1 cellular context compared by ENCODE assay signal in genomic region chr2:69601179-69601612, GRCh38.
TF ChIP-seq lines count a peak whose summit lies in the region.

No MANE protein-coding gene starts in this region.

TF ChIP-seq in K562, 482 proteins besides CTCF, POLR2A, EP300 and RAD21 (continued from another document and continues in another):
- TF ChIP-seq RERE (CRISPR knock-in tag; IDR thresholded peaks at IDR 0.05; ENCODE audit: borderline replicate concordance) (no peak), ID3 (CRISPR knock-in tag; IDR thresholded peaks at IDR 0.05) (no peak), ID3 (tag; IDR thresholded peaks at IDR 0.05) (no peak), CREB1 (IDR thresholded peaks at IDR 0.05) (peak; percentile 36; the same call in 1 of the 2 replicates), CREB1 (CRISPR knock-in tag; IDR thresholded peaks at IDR 0.05) (peak; percentile 35; the same call in 1 of the 2 replicates), E2F6 (IDR thresholded peaks at IDR 0.05; ENCODE audit: borderline replicate concordance in 1 of 2, extremely low read depth in 1 of 2, insufficient read depth in 1 of 2, insufficient read length in 1 of 2, low read depth in 1 of 2, low read length in 1 of 2, poor library complexity in 1 of 2, severe bottlenecking in 1 of 2) (no peak), ZNF695 (CRISPR knock-in tag; IDR thresholded peaks at IDR 0.05) (no peak), ZNF696 (CRISPR knock-in tag; conservative IDR thresholded peaks at IDR 0.05) (no peak), ZNF253 (CRISPR knock-in tag; conservative IDR thresholded peaks at IDR 0.05) (no peak), HDAC6 (IDR thresholded peaks at IDR 0.05; ENCODE audit: low read depth, low read length) (no peak), U2AF1 (optimal IDR thresholded peaks at IDR 0.05; ENCODE audit: low read depth, low read length) (no peak), ZNF764 (CRISPR knock-in tag; IDR thresholded peaks at IDR 0.05; ENCODE audit: low read depth) (no peak), SMARCE1 (IDR thresholded peaks at IDR 0.05) (peak; percentile 98), GABPA (tag; conservative IDR thresholded peaks at IDR 0.05; ENCODE audit: low read depth) (no peak), ZC3H4 (CRISPR knock-in tag; IDR thresholded peaks at IDR 0.05; ENCODE audit: borderline replicate concordance) (no peak), ZNF707 (CRISPR knock-in tag; conservative IDR thresholded peaks at IDR 0.05) (no peak), ADNP (tag; IDR thresholded peaks at IDR 0.05) (peak; percentile 41; the same call in 1 of the 2 replicates), GABPB1 (CRISPR knock-in tag; IDR thresholded peaks at IDR 0.05) (no peak), HNRNPUL1 (IDR thresholded peaks at IDR 0.05; ENCODE audit: low read length) (no peak), PRPF4 (IDR thresholded peaks at IDR 0.05; ENCODE audit: insufficient read depth, low read depth, low read length, poor library complexity, severe bottlenecking) (no peak), YY1 (IDR thresholded peaks at IDR 0.05; ENCODE audit: borderline replicate concordance in 1 of 3, control insufficient read depth in 1 of 3, extremely low read depth in 1 of 3, insufficient read depth in 3 of 3, insufficient read length in 1 of 3, insufficient replicate concordance in 2 of 3, low read depth in 1 of 3, low read length in 2 of 3) (no peak), POU5F1 (IDR thresholded peaks at IDR 0.05; ENCODE audit: borderline replicate concordance, low read depth, low read length, partially characterized antibody) (no peak), THRAP3 (IDR thresholded peaks at IDR 0.05; ENCODE audit: borderline replicate concordance) (no peak), KAT2B (IDR thresholded peaks at IDR 0.05; ENCODE audit: low read depth, low read length) (no peak), EHMT2 (IDR thresholded peaks at IDR 0.05) (peak; percentile 84), SOX6 (IDR thresholded peaks at IDR 0.05) (peak; percentile 86), TCFL5 (CRISPR knock-in tag; conservative IDR thresholded peaks at IDR 0.05) (no peak), FOXJ3 (CRISPR knock-in tag; IDR thresholded peaks at IDR 0.05) (no peak), MYC (IDR thresholded peaks at IDR 0.05; ENCODE audit: low read depth, low read length) (peak; percentile 30; the same call in 1 of the 2 replicates), MYC (CRISPR knock-in tag; IDR thresholded peaks at IDR 0.05; ENCODE audit: borderline replicate concordance, low read depth) (no peak), ZFP36 (IDR thresholded peaks at IDR 0.05; ENCODE audit: low read depth, low read length, partially characterized antibody) (peak; percentile 38), XRCC5 (IDR thresholded peaks at IDR 0.05; ENCODE audit: low read depth, low read length) (no peak), PURB (CRISPR knock-in tag; IDR thresholded peaks at IDR 0.05; ENCODE audit: low read depth) (no peak), THRB (CRISPR knock-in tag; conservative IDR thresholded peaks at IDR 0.05) (no peak), ZNF280B (CRISPR knock-in tag; IDR thresholded peaks at IDR 0.05) (no peak), YBX1 (IDR thresholded peaks at IDR 0.05) (no peak), ZNF436 (CRISPR knock-in tag; IDR thresholded peaks at IDR 0.05) (no peak), RB1 (IDR thresholded peaks at IDR 0.05; ENCODE audit: low read depth) (no peak), MXI1 (IDR thresholded peaks at IDR 0.05; ENCODE audit: low read depth, low read length) (no peak), SAFB2 (IDR thresholded peaks at IDR 0.05; ENCODE audit: borderline replicate concordance, low read depth, low read length, severe bottlenecking) (no peak), ZNF134 (CRISPR knock-in tag; conservative IDR thresholded peaks at IDR 0.05) (no peak), CBFA2T2 (conservative IDR thresholded peaks at IDR 0.05) (peak; percentile 83), MXD1 (CRISPR knock-in tag; IDR thresholded peaks at IDR 0.05; ENCODE audit: borderline replicate concordance, poor library complexity, severe bottlenecking) (no peak), FOXP1 (CRISPR knock-in tag; IDR thresholded peaks at IDR 0.05) (no peak), SMARCC2 (IDR thresholded peaks at IDR 0.05; ENCODE audit: low read depth) (peak; percentile 98), NCOA6 (IDR thresholded peaks at IDR 0.05) (no peak), HOMEZ (CRISPR knock-in tag; IDR thresholded peaks at IDR 0.05) (no peak), CBX1 (IDR thresholded peaks at IDR 0.05; ENCODE audit: low read depth) (no peak), ZEB2 (IDR thresholded peaks at IDR 0.05) (peak; percentile 66), ELF2 (CRISPR knock-in tag; IDR thresholded peaks at IDR 0.05) (no peak), WHSC1 (IDR thresholded peaks at IDR 0.05; ENCODE audit: low read length) (no peak), HDGF (IDR thresholded peaks at IDR 0.05) (no peak), MAZ (CRISPR knock-in tag; conservative IDR thresholded peaks at IDR 0.05 in 1 of 2, IDR thresholded peaks at IDR 0.05 in 1 of 2) (0 out of 4 replicates have a peak, but pooled peaks of 1 of the 2 experiments have one; percentile 28), POLR3G (IDR thresholded peaks at IDR 0.05; ENCODE audit: extremely low read depth, insufficient read length, insufficient replicate concordance) (no peak), HDAC8 (tag; IDR thresholded peaks at IDR 0.05) (no peak), NR4A1 (CRISPR knock-in tag; IDR thresholded peaks at IDR 0.05) (no peak), NR4A1 (tag; IDR thresholded peaks at IDR 0.05) (no peak), ZC3H11A (IDR thresholded peaks at IDR 0.05; ENCODE audit: low read depth, low read length) (no peak), LARP7 (IDR thresholded peaks at IDR 0.05) (no peak), ZNF584 (CRISPR knock-in tag; IDR thresholded peaks at IDR 0.05; ENCODE audit: low read depth) (no peak), ETV6 (IDR thresholded peaks at IDR 0.05; ENCODE audit: borderline replicate concordance in 1 of 2, low read depth in 2 of 2, low read length in 1 of 2) (no peak), ETV6 (CRISPR knock-in tag; IDR thresholded peaks at IDR 0.05; ENCODE audit: borderline replicate concordance) (no peak), RBBP5 (IDR thresholded peaks at IDR 0.05; ENCODE audit: borderline replicate concordance, insufficient read depth, low read length, poor library complexity, severe bottlenecking) (no peak), OTX1 (CRISPR knock-in tag; IDR thresholded peaks at IDR 0.05) (no peak), GTF2E2 (tag; IDR thresholded peaks at IDR 0.05) (no peak), BDP1 (IDR thresholded peaks at IDR 0.05; ENCODE audit: insufficient read depth, insufficient read length) (no peak), ZSCAN32 (CRISPR knock-in tag; IDR thresholded peaks at IDR 0.05) (no peak), ZNF511 (CRISPR knock-in tag; IDR thresholded peaks at IDR 0.05) (no peak), FOS (IDR thresholded peaks at IDR 0.05; ENCODE audit: extremely low read depth, insufficient read length) (peak; percentile 73), ZBTB1 (CRISPR knock-in tag; IDR thresholded peaks at IDR 0.05; ENCODE audit: borderline replicate concordance, low read depth) (no peak), HNRNPK (IDR thresholded peaks at IDR 0.05; ENCODE audit: low read depth, low read length, poor library complexity, severe bottlenecking) (no peak), ZNF780A (CRISPR knock-in tag; IDR thresholded peaks at IDR 0.05) (no peak), USF1 (CRISPR knock-in tag; IDR thresholded peaks at IDR 0.05) (no peak)
